Comparison of ENCODE assay signal across 12 cellular contexts in the genomic region with DNA sequence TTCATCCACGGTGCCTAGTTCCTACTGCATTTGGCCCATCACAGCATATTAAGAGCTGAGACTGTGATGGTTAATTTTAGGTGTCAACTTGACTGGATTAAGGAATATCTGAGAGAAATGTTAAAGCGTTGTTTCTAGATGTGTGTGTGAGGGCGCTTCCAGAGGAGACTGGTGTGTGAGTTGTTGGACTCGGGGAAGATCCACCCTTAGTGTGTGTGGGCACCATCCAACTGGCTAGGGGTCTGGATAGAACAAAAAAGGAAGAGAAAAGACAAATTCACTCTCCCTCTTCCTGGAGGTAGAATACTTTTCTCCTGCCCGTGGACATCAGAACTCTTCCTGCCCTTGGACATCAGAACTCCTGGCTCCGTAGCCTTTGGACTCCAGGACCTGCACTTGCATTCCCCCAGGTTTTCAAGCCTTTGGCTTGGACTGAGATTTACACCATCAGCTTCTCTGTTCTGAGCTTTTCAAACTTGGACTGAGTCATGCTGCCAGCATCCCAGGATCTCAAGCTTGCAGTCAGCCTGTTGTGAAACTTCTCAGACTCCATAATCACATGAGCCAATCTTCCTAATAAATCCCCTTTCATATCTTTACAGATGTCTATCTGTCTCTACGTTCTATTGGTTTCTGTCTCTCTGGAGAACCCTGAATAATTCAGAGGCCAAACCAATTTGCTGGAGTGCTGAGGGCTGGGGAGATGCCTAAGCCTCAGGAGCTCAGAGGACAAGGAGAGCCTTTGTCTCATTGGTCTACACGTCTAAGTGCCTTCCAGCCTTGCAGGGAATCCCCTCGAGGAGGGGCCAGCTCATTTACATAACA.
DNase-seq lines count a peak whose midpoint lies in the region; ATAC-seq and TF ChIP-seq lines count a peak whose summit lies in the region.
"Had no signal": no experiment of that assay in that cellular context is flagged by ENCODE, and none has a peak within 500 bp of the region (broad histone marks: within the 10 kb centered on the region; RNA-seq: fewer than 3 reads in every experiment).

No MANE protein-coding gene starts in this region.

- TF ChIP-seq POLR2A in gastroesophageal sphincter (IDR thresholded peaks at IDR 0.05) = no peak

- H3K27me3 ChIP-seq in gastroesophageal sphincter (no peaks in the 10 kb centered on the region), psoas muscle (ENCODE audit: insufficient read depth in 3 of 3, low read length in 2 of 3) (no peaks in the 10 kb centered on the region), colonic mucosa (no peaks in the 10 kb centered on the region)

- H3K4me3 ChIP-seq in gastroesophageal sphincter (no peak overlapping the region), psoas muscle (no peak overlapping the region), colonic mucosa (no peak overlapping the region)

- H3K36me3 ChIP-seq in gastroesophageal sphincter (peaks cover 0 to 5% of the 10 kb centered on the region in 2 donors), psoas muscle (ENCODE audit: insufficient read depth in 1 of 2, low read depth in 1 of 2) (no peaks in the 10 kb centered on the region), colonic mucosa (no peaks in the 10 kb centered on the region)

- intact Hi-C loops in psoas muscle (cut with DNase I) = no loop called here
- intact Hi-C loops in colonic mucosa (cut with DNase I) = no loop called here

- TF ChIP-seq EP300 in gastroesophageal sphincter (IDR thresholded peaks at IDR 0.05) = no peak

- WGBS in gastroesophageal sphincter (ENCODE audit: low coverage in 1 of 2), 2 donors = 61 to 70% methylated on average over 4 to 9 of the region's 9 CpGs
- 53 to 64% (median 53%) methylated on average over 9 of the region's 9 CpGs for WGBS in psoas muscle, 3 donors

- no peak overlapping the region for H3K9ac ChIP-seq in colonic mucosa (ENCODE audit: low read depth in 2 of 2, low read length in 2 of 2)
- H3K9ac ChIP-seq: KMS-11 had no signal

- H3K27ac ChIP-seq in gastroesophageal sphincter (peak overlapping the region in 3 of 4 donors; percentile 8 to 42 (median 18)), psoas muscle (no peak overlapping the region), colonic mucosa (no peak overlapping the region)
- H3K27ac ChIP-seq: KMS-11 had no signal

- DNase-seq in GM03348 (ENCODE audit: low spot score) = peak; percentile 82
- DNase-seq in amniotic epithelial cell (ENCODE audit: low read depth) = peak; percentile 98
- peak; percentile 35 to 65 for DNase-seq in psoas muscle
- no peak for DNase-seq in HuH-7 (ENCODE audit: low spot score)
- DNase-seq in NCI-H2081 treated with DMSO at 0.1 percent for 48 hours (lab: John Stamatoyannopoulos, UW) = no peak
- DNase-seq in colonic mucosa = no peak
- DNase-seq: activated CD4-positive, alpha-beta T cell treated with anti-CD3 and anti-CD28 coated beads for 36 hours had no signal

- ATAC-seq in gastroesophageal sphincter (peak; percentile 90), psoas muscle (peak; percentile 51 to 86 (median 78)), GM21619 (IDR thresholded peaks at IDR 0.05; ENCODE audit: unreplicated experiment) (no peak)
- ATAC-seq: activated CD4-positive, alpha-beta T cell treated with anti-CD3 and anti-CD28 coated beads for 36 hours; Panc1; stimulated activated memory B cell treated with anti-CD40 and anti-IgM and Interleukin-4, amounts not matched to agents 10 μg/mL and 1 μg/mL and 100 μg/mL, for 72 hours had no signal

- no peaks in the 10 kb centered on the region for H3K4me1 ChIP-seq in gastroesophageal sphincter
- no peaks in the 10 kb centered on the region for H3K4me1 ChIP-seq in psoas muscle
- no peaks in the 10 kb centered on the region for H3K4me1 ChIP-seq in colonic mucosa

- no peak for TF ChIP-seq CTCF in gastroesophageal sphincter (IDR thresholded peaks at IDR 0.05)
- no peak for TF ChIP-seq CTCF in psoas muscle (IDR thresholded peaks at IDR 0.05)
- TF ChIP-seq CTCF in colonic mucosa (IDR thresholded peaks at IDR 0.05) = no peak

- H3K9me3 ChIP-seq in gastroesophageal sphincter = no peaks in the 10 kb centered on the region
- no peaks in the 10 kb centered on the region for H3K9me3 ChIP-seq in psoas muscle
- no peaks in the 10 kb centered on the region for H3K9me3 ChIP-seq in colonic mucosa

Comparison
In these comparisons a context has a peak if more than half of its experiments do, and no peak if none do; other contexts are left out.
1. DNase-seq: peak in GM03348 (single experiment), amniotic epithelial cell (single experiment) and psoas muscle (2 of 2); none in HuH-7 (single experiment), NCI-H2081 treated with DMSO at 0.1 percent for 48 hours (single experiment) and colonic mucosa (single experiment).
2. H3K27ac ChIP-seq: peak in gastroesophageal sphincter (3 of 4); none in psoas muscle (single experiment) and colonic mucosa (single experiment).